Comparison of ENCODE assay signal across 24 cellular contexts in the genomic region with DNA sequence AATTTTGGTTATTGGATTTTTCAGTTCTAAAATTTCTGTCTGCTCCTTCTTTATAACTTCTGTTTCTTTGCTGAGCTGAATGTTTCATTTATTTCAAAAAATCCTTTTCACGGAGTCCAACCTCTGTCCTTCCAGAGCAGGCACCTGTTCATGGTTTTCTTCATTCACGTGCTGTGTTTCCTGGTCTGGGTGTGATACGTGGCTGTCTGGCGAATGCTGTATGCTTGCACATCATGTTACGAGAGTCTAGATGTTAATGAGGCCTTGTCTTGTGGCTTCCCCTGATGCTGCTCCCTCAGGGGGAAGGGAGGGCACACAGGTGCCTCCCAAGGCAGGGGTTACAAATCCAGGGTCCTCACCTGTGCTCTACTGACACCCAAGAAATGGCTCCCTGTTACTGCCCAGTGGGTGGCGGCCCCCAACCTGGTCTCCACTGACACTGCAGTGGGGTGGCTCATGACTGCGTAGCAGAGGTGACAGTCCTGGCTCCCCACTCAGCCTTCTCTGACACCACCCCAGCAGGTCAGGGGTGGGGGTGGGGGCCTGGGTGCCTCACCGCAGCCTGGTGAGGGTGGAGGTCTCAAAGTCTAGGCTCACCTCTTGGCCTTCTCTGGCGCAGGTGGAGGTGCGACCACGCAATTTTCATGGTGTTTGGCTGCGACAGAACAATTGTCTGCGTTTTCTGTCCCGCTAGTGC. TPM values are rescaled to one million over a fixed set of nuclear protein-coding genes. Genes with fewer than 3 reads are reported as not detected.
DNase-seq lines count a peak whose midpoint lies in the region; ATAC-seq, FAIRE-seq and TF ChIP-seq lines count a peak whose summit lies in the region.
"Had no signal": no experiment of that assay in that cellular context is flagged by ENCODE, and none has a peak within 500 bp of the region (broad histone marks: within the 10 kb centered on the region; RNA-seq: fewer than 3 reads in every experiment).

No MANE protein-coding gene starts in this region.

- H4K8ac ChIP-seq in H1 (ENCODE audit: extremely low read depth, insufficient read depth, low read length), result peak overlapping the region; percentile 68; the same call in 1 of the 2 replicates

- H3K23me2 ChIP-seq in H1 (ENCODE audit: low read depth, low read length), result no peaks in the 10 kb centered on the region

- H3K4ac ChIP-seq in H1 (replicated peaks; ENCODE audit: insufficient read length, low read depth, low read length), result no peak overlapping the region

- H2AFZ ChIP-seq in H1 (ENCODE audit: low read length), result no peak overlapping the region

- H3K79me1 ChIP-seq in H1 (ENCODE audit: low read depth, low read length), result no peaks in the 10 kb centered on the region

- no peak overlapping the region for H3K56ac ChIP-seq in H1 (replicated peaks; ENCODE audit: insufficient read length, low read depth, low read length)

- TF ChIP-seq EP300 in H1 (IDR thresholded peaks at IDR 0.05; ENCODE audit: borderline replicate concordance in 1 of 2, low read depth in 2 of 2, low read length in 2 of 2), result no peak

- no peak overlapping the region for H3K4me3 ChIP-seq in breast epithelium
- H3K4me3 ChIP-seq in H1 (ENCODE audit: extremely low read depth in 1 of 4, insufficient read depth in 2 of 4, low read depth in 3 of 4, low read length in 4 of 4), result no peak overlapping the region
- H3K4me3 ChIP-seq: A549 had no signal

- no peak overlapping the region for H2BK12ac ChIP-seq in H1 (ENCODE audit: low read depth, low read length)

- H2BK20ac ChIP-seq in H1 (ENCODE audit: low read length), result no peak overlapping the region

- no peak overlapping the region for H3K27ac ChIP-seq in breast epithelium
- H3K27ac ChIP-seq in H1 (ENCODE audit: low read depth, low read length), result no peak overlapping the region
- H3K27ac ChIP-seq: A549 had no signal

- H3K9ac ChIP-seq in H1 (replicated peaks in 1 of 4; ENCODE audit: extremely low read depth in 1 of 4, low read depth in 3 of 4, low read length in 3 of 4), result no peak overlapping the region

- TF ChIP-seq POLR2A in breast epithelium (IDR thresholded peaks at IDR 0.05), result no peak
- TF ChIP-seq POLR2A in H1 (IDR thresholded peaks at IDR 0.05; ENCODE audit: control extremely low read depth in 1 of 2, low read depth in 2 of 2, low read length in 2 of 2), result no peak

- no peaks in the 10 kb centered on the region for H3K36me3 ChIP-seq in breast epithelium
- no peaks in the 10 kb centered on the region for H3K36me3 ChIP-seq in H1 (ENCODE audit: control insufficient read depth in 2 of 4, insufficient read depth in 4 of 4, low read length in 3 of 4)
- H3K36me3 ChIP-seq: BE2C had no signal

- no peak overlapping the region for H2BK5ac ChIP-seq in H1 (ENCODE audit: low read depth, low read length)

- peak overlapping the region; percentile 24 for H3K27ac Mint-ChIP-seq in MCF 10A (ENCODE audit: low read depth, unreplicated experiment)
- H3K27ac Mint-ChIP-seq in nephron progenitor cell, result peak overlapping the region; percentile 44

- no peaks in the 10 kb centered on the region for H4K20me1 ChIP-seq in H1 (replicated peaks in 1 of 2; ENCODE audit: control insufficient read depth in 1 of 2, insufficient read depth in 2 of 2, low read length in 2 of 2)

- DNase-seq in MCF 10A (ENCODE audit: unreplicated experiment) (no peak), breast epithelium (ENCODE audit: low spot score in 2 of 2) (no peak), H1 (ENCODE audit: low read depth in 1 of 2, low spot score in 2 of 2) (no peak), nephron progenitor cell (no peak), NCI-H1436 treated with DMSO at 0.1 percent for 48 hours (lab: John Stamatoyannopoulos, UW) (no peak), GF-D8 (lab: John Stamatoyannopoulos, UW) (no peak), islet precursor cell (no peak)
- DNase-seq: BE2C; EL; MM.1S; NCI-H1048; NCI-H1417 treated with DMSO at 0.1 percent for 48 hours; NCI-H1930; NCI-H2171; NCI-H345; NCI-H524; NCI-H774; NK-92 treated with Interleukin-12 subunit alpha and Interleukin-12 subunit beta, amount 100 ng/mL, for 24 hours; SIG-M5 had no signal

- H2AK5ac ChIP-seq in H1 (ENCODE audit: low read depth, low read length), result no peak overlapping the region

- H3K18ac ChIP-seq in H1 (ENCODE audit: extremely low read depth, low read length), result no peak overlapping the region

- TF ChIP-seq RAD21 in H1 (IDR thresholded peaks at IDR 0.05 in 1 of 2, conservative IDR thresholded peaks at IDR 0.05 in 1 of 2; ENCODE audit: low read depth in 2 of 2, low read length in 2 of 2), result no peak

- H3K27me3 ChIP-seq in breast epithelium (no peaks in the 10 kb centered on the region), H1 (replicated peaks in 1 of 4; ENCODE audit: control insufficient read depth in 3 of 4, extremely low read depth in 1 of 4, insufficient read depth in 3 of 4, low read length in 3 of 4) (no peaks in the 10 kb centered on the region)

- H3K27me3 Mint-ChIP-seq in MCF 10A (ENCODE audit: insufficient read depth, unreplicated experiment) (no peaks in the 10 kb centered on the region), nephron progenitor cell (ENCODE audit: low read depth, poor library complexity) (no peaks in the 10 kb centered on the region)

- H3K79me2 ChIP-seq in H1 (ENCODE audit: control insufficient read depth in 1 of 2, insufficient read depth in 2 of 2, low read length in 2 of 2), result no peaks in the 10 kb centered on the region

- intact Hi-C loops in MCF 10A (cut with micrococcal nuclease) (no loop called here), breast epithelium (cut with DNase I; ENCODE audit: low total_unique reads) (loop anchor here (5.0 kb wide), 1 partner anchor 431 kb away; no protein-coding TSS in a partner anchor)

- WGBS in H1 (ENCODE audit: extremely low coverage in 1 of 2, insufficient coverage in 1 of 2, insufficient read length in 1 of 2, insufficient replicate concordance in 2 of 2, low coverage in 1 of 2, low lambda C conversion rate in 2 of 2, missing lambda C conversion rate in 1 of 2), 2 experiments, result 92% methylated on average over 9 of the region's 14 CpGs; no CpG with 5 or more reads in 1 of the 2 experiments

- no peak overlapping the region for H4K5ac ChIP-seq in H1 (ENCODE audit: insufficient read length, low read depth, low read length)

- no peak overlapping the region for H3K14ac ChIP-seq in H1 (ENCODE audit: insufficient read length)

- H3K23ac ChIP-seq in H1 (ENCODE audit: insufficient read length), result no peak overlapping the region

- CTCF ChIA-PET in MCF 10A (lab: Yijun Ruan, JAX), result no interaction called here
- CTCF ChIA-PET in H1 (lab: Charles Lee; ENCODE audit: partially characterized antibody), result interaction anchor here (0.8 kb wide), 1 partner anchor 58 kb away, joined by 3 read pairs; no protein-coding TSS in a partner anchor

- H2BK120ac ChIP-seq in H1 (replicated peaks; ENCODE audit: low read depth, low read length), result no peak overlapping the region

- no peak overlapping the region for H2BK15ac ChIP-seq in H1 (ENCODE audit: low read length)

- peaks cover 6% of the 10 kb centered on the region for H3K4me1 Mint-ChIP-seq in MCF 10A (ENCODE audit: insufficient read depth, unreplicated experiment)
- peaks cover 41% of the 10 kb centered on the region for H3K4me1 Mint-ChIP-seq in nephron progenitor cell

- POLR2A ChIA-PET in MCF 10A (lab: Yijun Ruan, JAX) (no interaction called here), H1 (lab: Charles Lee; ENCODE audit: partially characterized antibody) (no interaction called here)

- no peaks in the 10 kb centered on the region for H3K9me3 Mint-ChIP-seq in MCF 10A (ENCODE audit: unreplicated experiment)
- peaks cover 4% of the 10 kb centered on the region for H3K9me3 Mint-ChIP-seq in nephron progenitor cell

- BruUV-seq in MCF 10A (replicated peaks; lab: Mats Ljungman, UMichigan), result TSS peak; percentile 52

- no peak overlapping the region for H3K4me3 Mint-ChIP-seq in MCF 10A (ENCODE audit: unreplicated experiment)
- H3K4me3 Mint-ChIP-seq in nephron progenitor cell, result no peak overlapping the region

- peaks cover 6% of the 10 kb centered on the region for H3K36me3 Mint-ChIP-seq in MCF 10A (ENCODE audit: insufficient read depth, unreplicated experiment)
- H3K36me3 Mint-ChIP-seq in nephron progenitor cell (ENCODE audit: low read depth), result no peaks in the 10 kb centered on the region

- H3K4me1 ChIP-seq in breast epithelium (no peaks in the 10 kb centered on the region), H1 (replicated peaks in 1 of 4; ENCODE audit: control insufficient read depth in 3 of 4, insufficient read depth in 4 of 4, low read length in 3 of 4) (no peaks in the 10 kb centered on the region)
- H3K4me1 ChIP-seq: A549, BE2C had no signal

- no peak overlapping the region for H3K4me2 ChIP-seq in H1 (ENCODE audit: insufficient read depth in 1 of 2, low read depth in 2 of 2, low read length in 2 of 2)
- H3K4me2 ChIP-seq: A549 had no signal

- no peak for TF ChIP-seq CTCF in MCF 10A (IDR thresholded peaks at IDR 0.05; ENCODE audit: unreplicated experiment)
- no peak for TF ChIP-seq CTCF in breast epithelium (IDR thresholded peaks at IDR 0.05)
- TF ChIP-seq CTCF in H1 (IDR thresholded peaks at IDR 0.05; ENCODE audit: control extremely low read depth in 1 of 3, insufficient read depth in 1 of 3, low read depth in 1 of 3, low read length in 3 of 3), result no peak
- no peak for TF ChIP-seq CTCF in nephron progenitor cell (IDR thresholded peaks at IDR 0.05)

- H4K91ac ChIP-seq in H1 (replicated peaks; ENCODE audit: insufficient read length, low read length), result no peak overlapping the region

- no peak for ATAC-seq in GM19463 (IDR thresholded peaks at IDR 0.05; ENCODE audit: unreplicated experiment)
- ATAC-seq: A549, HCT116, Panc1, SK-N-SH treated with all-trans-retinoic acid at 6 μM for 48 hours had no signal

- FAIRE-seq in H1 (lab: Jason Lieb, UNC), result no peak
- FAIRE-seq: A549 had no signal

- H3K9me3 ChIP-seq in breast epithelium (no peaks in the 10 kb centered on the region), H1 (ENCODE audit: insufficient read depth in 2 of 2, low read depth in 1 of 2, low read length in 1 of 2) (no peaks in the 10 kb centered on the region)
- H3K9me3 ChIP-seq: A549, BE2C had no signal

RNA-seq across cellular contexts. Expression of a gene that starts 20.1 kb away (rescaled TPM):
- total RNA-seq in MCF 10A (2022) (1.7 and 2.8 TPM in 2 replicates), breast epithelium (10 to 100 TPM; 25.8 to 33.4 (median 30.0) TPM)
- total RNA-seq in H1 (2021; fragmentation: NEBNext Ultra II Directional; extraction: Animal tissue kit (Norgen Biotek cat#: 25700)), result 24.7 and 27.9 TPM in 2 replicates
- 14.8 and 21.5 TPM in 2 replicates for polyA plus RNA-seq in H1 (2011; rRNA removed)
- polyA plus RNA-seq in H1 (2011; cell fraction: cytosol; rRNA removed), result 23.6 TPM
- 14.3 TPM for polyA plus RNA-seq in H1 (2011; cell fraction: nucleus; rRNA removed)
- 17.1 to 20.8 TPM (median 17.7 TPM) in 4 replicates for polyA plus RNA-seq in H1 (2012, experiment 1 of 2)
- 24.0 TPM for polyA plus RNA-seq in H1 (2012, experiment 2 of 2)
- 16.4 TPM for polyA plus RNA-seq in H1 (2013, experiment 1 of 2)
- polyA plus RNA-seq in H1 (2013, experiment 2 of 2), result 16.1 TPM
- polyA minus RNA-seq in H1 (2011; rRNA and poly(A)+ RNA removed), result 8.5 and 11.9 TPM in 2 replicates
- polyA minus RNA-seq in H1 (2011; cell fraction: cytosol; rRNA and poly(A)+ RNA removed), result 11.2 TPM
- polyA minus RNA-seq in H1 (2011; cell fraction: nucleus; rRNA and poly(A)+ RNA removed), result 4.9 TPM

RNA-seq across cellular contexts. Expression of a gene that starts 33.7 kb away (rescaled TPM):
- total RNA-seq in MCF 10A (2022) (27.7 and 28.3 TPM in 2 replicates), breast epithelium (10 to 100 TPM; 23.4 to 34.8 (median 32.1) TPM)
- total RNA-seq in H1 (2021; fragmentation: NEBNext Ultra II Directional; extraction: Animal tissue kit (Norgen Biotek cat#: 25700)), result 23.6 and 25.4 TPM in 2 replicates
- 35.5 and 38.2 TPM in 2 replicates for polyA plus RNA-seq in H1 (2011; rRNA removed)
- 36.4 TPM for polyA plus RNA-seq in H1 (2011; cell fraction: cytosol; rRNA removed)
- polyA plus RNA-seq in H1 (2011; cell fraction: nucleus; rRNA removed), result 55.1 TPM
- 23.7 to 27.2 TPM (median 25.9 TPM) in 4 replicates for polyA plus RNA-seq in H1 (2012, experiment 1 of 2)
- polyA plus RNA-seq in H1 (2012, experiment 2 of 2), result 17.0 TPM
- polyA plus RNA-seq in H1 (2013, experiment 1 of 2), result 20.8 TPM
- 20.3 TPM for polyA plus RNA-seq in H1 (2013, experiment 2 of 2)
- polyA minus RNA-seq in H1 (2011; rRNA and poly(A)+ RNA removed), result 17.3 and 21.0 TPM in 2 replicates
- polyA minus RNA-seq in H1 (2011; cell fraction: cytosol; rRNA and poly(A)+ RNA removed), result 8.7 TPM
- 14.9 TPM for polyA minus RNA-seq in H1 (2011; cell fraction: nucleus; rRNA and poly(A)+ RNA removed)
